20 cellular contexts compared by ENCODE assay signal in the genomic region with DNA sequence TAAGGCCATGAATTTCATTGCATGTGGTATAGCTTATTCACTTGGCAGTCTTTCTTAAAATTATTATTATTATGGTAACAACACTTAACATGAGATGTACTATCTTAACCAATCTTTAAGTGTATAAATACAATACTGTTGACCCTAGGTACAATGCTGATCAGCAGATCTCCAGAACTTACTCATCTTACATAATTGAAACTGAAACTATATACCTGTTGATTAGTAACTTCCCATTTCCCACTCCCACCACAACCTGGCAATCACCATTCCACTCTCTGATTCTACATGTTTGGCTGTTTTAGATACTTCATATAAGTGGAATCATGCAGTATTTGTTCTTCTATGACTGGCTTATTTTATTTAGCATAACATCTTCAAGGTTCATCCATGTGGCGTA.
"Had no signal": no experiment of that assay in that cellular context is flagged by ENCODE, and none has a peak within 500 bp of the region (broad histone marks: within the 10 kb centered on the region; RNA-seq: fewer than 3 reads in every experiment).

No MANE protein-coding gene starts in this region.

- H3K4me3 Mint-ChIP-seq: activated CD8-positive, alpha-beta T cell treated with anti-CD3 and anti-CD28 coated beads, Interleukin-2, amount 10 ng/mL, durations not matched to agents 7 days and 5 days; activated naive CD8-positive, alpha-beta T cell treated with anti-CD3 and anti-CD28 coated beads for 36 hours; activated T-cell treated with anti-CD3 and anti-CD28 coated beads, Interleukin-2, amount 50 U/mL, for 72 hours; brain; central memory CD8-positive, alpha-beta T cell; neural crest cell; WTC11 had no signal

- DNase-seq: activated CD4-positive, alpha-beta T cell treated with anti-CD3 and anti-CD28 coated beads for 4 hours; activated CD8-positive, alpha-beta memory T cell treated with anti-CD3 and anti-CD28 coated beads, Interleukin-2, amount 50 U/mL, for 48 hours; activated CD8-positive, alpha-beta T cell treated with anti-CD3 and anti-CD28 coated beads, Interleukin-2, amount 10 ng/mL, durations not matched to agents 7 days and 5 days; activated gamma-delta T cell treated with Interleukin-2 at 50 U/mL for 16 hours; activated naive CD8-positive, alpha-beta T cell treated with anti-CD3 and anti-CD28 coated beads for 36 hours; activated T-cell treated with anti-CD3 and anti-CD28 coated beads, Interleukin-2, amount 50 U/mL, for 72 hours; amygdala; cortex of kidney; effector CD4-positive, alpha-beta T cell; esophagus squamous epithelium; glutamatergic neuron; hypothalamus; kidney; left lung; mammary epithelial cell; right lobe of liver had no signal

- H3K36me3 Mint-ChIP-seq: activated naive CD8-positive, alpha-beta T cell treated with anti-CD3 and anti-CD28 coated beads for 36 hours; brain; WTC11 had no signal

- H3K27ac Mint-ChIP-seq: activated CD8-positive, alpha-beta T cell treated with anti-CD3 and anti-CD28 coated beads, Interleukin-2, amount 10 ng/mL, durations not matched to agents 7 days and 5 days; activated naive CD8-positive, alpha-beta T cell treated with anti-CD3 and anti-CD28 coated beads for 36 hours; activated T-cell treated with anti-CD3 and anti-CD28 coated beads, Interleukin-2, amount 50 U/mL, for 72 hours; brain; WTC11 had no signal

- ATAC-seq: activated CD8-positive, alpha-beta T cell treated with anti-CD3 and anti-CD28 coated beads, Interleukin-2, amount 10 ng/mL, durations not matched to agents 7 days and 5 days; activated T-cell treated with anti-CD3 and anti-CD28 coated beads, Interleukin-2, amount 50 U/mL, for 72 hours; left lung; right lobe of liver; WTC11 had no signal

- H3K4me1 Mint-ChIP-seq: central memory CD8-positive, alpha-beta T cell; neural crest cell had no signal

- H3K9me3 Mint-ChIP-seq: activated naive CD8-positive, alpha-beta T cell treated with anti-CD3 and anti-CD28 coated beads for 36 hours; activated T-cell treated with anti-CD3 and anti-CD28 coated beads, Interleukin-2, amount 50 U/mL, for 72 hours had no signal
